8 cellular contexts compared by ENCODE assay signal in the genomic region with DNA sequence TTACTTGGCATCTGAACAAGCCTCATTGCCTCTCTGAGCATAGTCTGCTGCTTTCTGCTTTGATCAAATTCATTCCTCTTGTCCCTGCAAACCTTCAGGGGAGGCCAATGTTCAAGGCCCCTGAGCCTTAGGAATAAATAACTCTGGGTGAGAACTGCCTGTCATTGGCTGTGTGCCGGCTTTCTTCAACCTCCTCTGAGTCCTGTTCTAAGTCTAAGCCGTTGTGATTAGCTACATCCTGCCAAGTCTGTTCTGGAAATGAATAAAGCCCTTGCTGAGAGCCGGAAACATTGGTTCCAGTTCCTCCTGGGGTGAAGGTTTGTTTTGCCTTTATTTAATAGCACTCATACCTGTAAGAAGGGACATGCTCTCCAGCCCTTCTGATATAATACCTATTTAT. TPM values are rescaled to one million over a fixed set of nuclear protein-coding genes. Genes with fewer than 3 reads are reported as not detected.
DNase-seq lines count a peak whose midpoint lies in the region; ATAC-seq and TF ChIP-seq lines count a peak whose summit lies in the region.

No MANE protein-coding gene starts in this region.

- ATAC-seq in GM19023 (IDR thresholded peaks at IDR 0.05; ENCODE audit: unreplicated experiment), result peak; percentile 48
- no peak for ATAC-seq in naive thymus-derived CD4-positive, alpha-beta T cell

- CTCF ChIA-PET in A673 (lab: Charles Lee), result interaction anchor here (0.7 kb wide), 1 partner anchor 44 kb away, joined by 3 read pairs; no protein-coding TSS in a partner anchor
- CTCF ChIA-PET in naive thymus-derived CD4-positive, alpha-beta T cell (lab: Charles Lee), result interaction anchor here (0.7 kb wide), 1 partner anchor 263 kb away, joined by 3 read pairs; no protein-coding TSS in a partner anchor

- peak; percentile 90 for DNase-seq in A673 (ENCODE audit: low spot score)
- peak; percentile 43 for DNase-seq in NAMALWA (ENCODE audit: low spot score)
- no peak for DNase-seq in effector memory CD4-positive, alpha-beta T cell
- peak in 2 of 9 donors; percentile 21 to 23 for DNase-seq in naive thymus-derived CD4-positive, alpha-beta T cell
- no peak for DNase-seq in HAP-1 (ENCODE audit: low spot score in 2 of 2)
- DNase-seq in KG1 (lab: John Stamatoyannopoulos, UW), result no peak
- DNase-seq in SK-N-DZ (ENCODE audit: low spot score), result no peak

- H3K27me3 Mint-ChIP-seq in naive thymus-derived CD4-positive, alpha-beta T cell, result no peaks in the 10 kb centered on the region

- H3K36me3 ChIP-seq in A673 (ENCODE audit: insufficient read depth, low read length, poor library complexity, severe bottlenecking) (no peaks in the 10 kb centered on the region), HAP-1 (replicated peaks) (peaks cover 7% of the 10 kb centered on the region)
- no peaks in the 10 kb centered on the region for H3K36me3 ChIP-seq in effector memory CD4-positive, alpha-beta T cell (ENCODE audit: control insufficient read depth, insufficient read depth, low read length)
- no peaks in the 10 kb centered on the region for H3K36me3 ChIP-seq in naive thymus-derived CD4-positive, alpha-beta T cell (ENCODE audit: control insufficient read depth in 2 of 3, insufficient read depth in 3 of 3, low read length in 3 of 3)

- peak overlapping the region; percentile 32 to 92 (median 72) for H3K27ac Mint-ChIP-seq in naive thymus-derived CD4-positive, alpha-beta T cell

- H3K27me3 ChIP-seq in A673 (replicated peaks; ENCODE audit: insufficient read depth, low read depth, low read length, poor library complexity), result no peaks in the 10 kb centered on the region
- no peaks in the 10 kb centered on the region for H3K27me3 ChIP-seq in effector memory CD4-positive, alpha-beta T cell (replicated peaks; ENCODE audit: control insufficient read depth, insufficient read depth, low read length, poor library complexity, severe bottlenecking)
- no peaks in the 10 kb centered on the region for H3K27me3 ChIP-seq in naive thymus-derived CD4-positive, alpha-beta T cell (ENCODE audit: control insufficient read depth in 2 of 2, insufficient read depth in 2 of 2, low read length in 2 of 2)
- H3K27me3 ChIP-seq in HAP-1 (ENCODE audit: low read depth), result no peaks in the 10 kb centered on the region

- TF ChIP-seq CTCF in A673 (conservative IDR thresholded peaks at IDR 0.05; ENCODE audit: low read depth, low read length), result no peak

- in situ Hi-C loops in HAP-1 (cut with MboI; ENCODE audit: low sequenced_read_pairs), result no loop called here

- POLR2A ChIA-PET in A673 (lab: Charles Lee; ENCODE audit: low non-redundant PET), result no interaction called here
- POLR2A ChIA-PET in naive thymus-derived CD4-positive, alpha-beta T cell (lab: Charles Lee), result interaction anchor here (0.6 to 5.1 kb wide), 3 partner anchors 13 to 420 kb away, joined by 3 to 51 read pairs (median 3); partner anchors contain the start of gene RNF4

- H3K4me3 ChIP-seq in A673 (ENCODE audit: low read depth, low read length, poor library complexity, severe bottlenecking), result no peak overlapping the region
- no peak overlapping the region for H3K4me3 ChIP-seq in effector memory CD4-positive, alpha-beta T cell (ENCODE audit: insufficient read depth, low read depth, low read length, poor library complexity, severe bottlenecking)
- H3K4me3 ChIP-seq in naive thymus-derived CD4-positive, alpha-beta T cell (ENCODE audit: low read length), result no peak overlapping the region
- no peak overlapping the region for H3K4me3 ChIP-seq in HAP-1

- intact Hi-C loops in A673 (cut with micrococcal nuclease; ENCODE audit: unreplicated experiment), result no loop called here
- intact Hi-C loops in naive thymus-derived CD4-positive, alpha-beta T cell (cut with micrococcal nuclease), result no loop called here

- BruUV-seq in A673 (replicated peaks; lab: Mats Ljungman, UMichigan), result no TSS peak

- H3K4me1 Mint-ChIP-seq in naive thymus-derived CD4-positive, alpha-beta T cell, result peaks cover 74 to 94% (median 89%) of the 10 kb centered on the region in 7 donors

- no peaks in the 10 kb centered on the region for H3K9me3 ChIP-seq in A673 (ENCODE audit: low read depth, low read length, poor library complexity, severe bottlenecking)
- H3K9me3 ChIP-seq in effector memory CD4-positive, alpha-beta T cell (ENCODE audit: control insufficient read depth, low read length), result no peaks in the 10 kb centered on the region
- no peaks in the 10 kb centered on the region for H3K9me3 ChIP-seq in naive thymus-derived CD4-positive, alpha-beta T cell (ENCODE audit: control insufficient read depth in 2 of 3, low read length in 3 of 3)
- H3K9me3 ChIP-seq in HAP-1, result no peaks in the 10 kb centered on the region

- H3K4me1 ChIP-seq in A673 (ENCODE audit: insufficient read depth, low read length, poor library complexity, severe bottlenecking) (peaks cover 73% of the 10 kb centered on the region), HAP-1 (peaks cover 8% of the 10 kb centered on the region)
- peaks cover 69% of the 10 kb centered on the region for H3K4me1 ChIP-seq in effector memory CD4-positive, alpha-beta T cell (ENCODE audit: control insufficient read depth, insufficient read depth, low read length, poor library complexity, severe bottlenecking)
- H3K4me1 ChIP-seq in naive thymus-derived CD4-positive, alpha-beta T cell (ENCODE audit: control insufficient read depth in 2 of 2, insufficient read depth in 2 of 2, low read length in 2 of 2), result peaks cover 82 to 83% of the 10 kb centered on the region in 2 donors

- H3K9me3 Mint-ChIP-seq in naive thymus-derived CD4-positive, alpha-beta T cell, result peaks cover 0 to 2% (median 0%) of the 10 kb centered on the region in 11 donors

- peak overlapping the region; percentile 76 for H3K27ac ChIP-seq in A673 (ENCODE audit: low read depth, low read length, poor library complexity, severe bottlenecking)
- H3K27ac ChIP-seq in effector memory CD4-positive, alpha-beta T cell (ENCODE audit: insufficient read depth, low read length, poor library complexity, severe bottlenecking), result peak overlapping the region; percentile 37
- peak overlapping the region; percentile 51 for H3K27ac ChIP-seq in naive thymus-derived CD4-positive, alpha-beta T cell (ENCODE audit: low read depth, low read length)

- peak overlapping the region; percentile 68 to 85 (median 76) for H3K4me3 Mint-ChIP-seq in naive thymus-derived CD4-positive, alpha-beta T cell

- H3K36me3 Mint-ChIP-seq in naive thymus-derived CD4-positive, alpha-beta T cell, result peaks cover 0 to 19% (median under 1%) of the 10 kb centered on the region in 5 donors

RNA-seq across cellular contexts. Expression of gene RNF4, which starts 13.8 kb away (rescaled TPM):
- total RNA-seq in A673 (2021), result 113 and 119 TPM in 2 replicates
- total RNA-seq in naive thymus-derived CD4-positive, alpha-beta T cell, result 100 to 1,000 TPM in 1 of 5 experiments, 10 to 100 TPM in 4; 80.7 to 101 (median 91.8) TPM
- 10 to 100 TPM; 69.4 to 96.8 TPM for polyA plus RNA-seq in naive thymus-derived CD4-positive, alpha-beta T cell
- 40.6 and 63.2 TPM in 2 replicates for polyA plus RNA-seq in SK-N-DZ (2014; cell fraction: cytosol; rRNA removed)
- polyA plus RNA-seq in SK-N-DZ (2014; cell fraction: nucleus; rRNA removed), result 31.6 and 34.1 TPM in 2 replicates

RNA-seq across cellular contexts. Expression of gene FAM193A, which starts 53.8 kb away (rescaled TPM):
- total RNA-seq in A673 (2021), result 35.5 and 38.2 TPM in 2 replicates
- total RNA-seq in naive thymus-derived CD4-positive, alpha-beta T cell, result 10 to 100 TPM; 32.8 to 47.2 (median 44.1) TPM
- 1 to 10 TPM; 2.2 to 4.8 TPM for polyA plus RNA-seq in naive thymus-derived CD4-positive, alpha-beta T cell
- 9.6 and 11.0 TPM in 2 replicates for polyA plus RNA-seq in SK-N-DZ (2014; cell fraction: cytosol; rRNA removed)
- polyA plus RNA-seq in SK-N-DZ (2014; cell fraction: nucleus; rRNA removed), result 9.7 and 16.6 TPM in 2 replicates

Comparison
In these comparisons a context has a peak if more than half of its experiments do, and no peak if none do; other contexts are left out.
1. DNase-seq: peak in A673 (single experiment) and NAMALWA (single experiment); none in effector memory CD4-positive, alpha-beta T cell (0 of 3), HAP-1 (0 of 2), KG1 (single experiment) and SK-N-DZ (single experiment).
2. Peak in every context shown above with its lines, with median percentiles within 50 percentile points of each other: H3K27ac ChIP-seq.